Comparison of ENCODE assay signal across 8 cellular contexts in genomic region chr5:141635646-141636045, GRCh38. TPM values are rescaled to one million over a fixed set of nuclear protein-coding genes. Genes with fewer than 3 reads are reported as not detected.
DNase-seq lines count a peak whose midpoint lies in the region; ATAC-seq and TF ChIP-seq lines count a peak whose summit lies in the region.

No MANE protein-coding gene starts in this region.

- H3K4me1 Mint-ChIP-seq in CD4-positive, alpha-beta memory T cell, result peaks cover 29 to 51% (median 39%) of the 10 kb centered on the region in 4 donors
- peaks cover 20% of the 10 kb centered on the region for H3K4me1 Mint-ChIP-seq in osteocyte (ENCODE audit: unreplicated experiment)

- H3K9me2 ChIP-seq in OCI-LY7 (ENCODE audit: insufficient read depth, low read length), result no peaks in the 10 kb centered on the region

- ATAC-seq in GM21619 (IDR thresholded peaks at IDR 0.05; ENCODE audit: unreplicated experiment), result no peak
- no peak for ATAC-seq in HG03442 (IDR thresholded peaks at IDR 0.05; ENCODE audit: unreplicated experiment)

- no peak for DNase-seq in CD4-positive, alpha-beta memory T cell
- DNase-seq in OCI-LY7 (ENCODE audit: low spot score) (no peak), osteocyte (ENCODE audit: extremely low spot score, unreplicated experiment) (no peak), occipital lobe (lab: John Stamatoyannopoulos, UW) (no peak), ACHN (no peak)

- TF ChIP-seq CTCF in OCI-LY7 (conservative IDR thresholded peaks at IDR 0.05; ENCODE audit: low read length), result no peak
- no peak for TF ChIP-seq CTCF in osteocyte (IDR thresholded peaks at IDR 0.05)

- peaks cover 52% of the 10 kb centered on the region for H3K4me1 ChIP-seq in CD4-positive, alpha-beta memory T cell (ENCODE audit: insufficient read depth, low read length)
- H3K4me1 ChIP-seq in OCI-LY7 (ENCODE audit: insufficient read depth, low read length, poor library complexity, severe bottlenecking), result peaks cover 34% of the 10 kb centered on the region
- peaks cover 4% of the 10 kb centered on the region for H3K4me1 ChIP-seq in endocrine pancreas (ENCODE audit: control insufficient read depth, insufficient read depth, low read length)

- H3K79me2 ChIP-seq in OCI-LY7 (ENCODE audit: insufficient read depth, low read depth, low read length), result peaks cover 50% of the 10 kb centered on the region

- no peaks in the 10 kb centered on the region for H3K9me3 ChIP-seq in CD4-positive, alpha-beta memory T cell (ENCODE audit: control insufficient read depth in 1 of 2, low read length in 2 of 2)
- no peaks in the 10 kb centered on the region for H3K9me3 ChIP-seq in OCI-LY7 (ENCODE audit: low read length)
- H3K9me3 ChIP-seq in endocrine pancreas (ENCODE audit: control insufficient read depth, low read length), result no peaks in the 10 kb centered on the region

- POLR2A ChIA-PET in CD4-positive, alpha-beta memory T cell (lab: Charles Lee; ENCODE audit: partially characterized antibody), result interaction anchor here (0.7 to 6.2 kb wide), 13 partner anchors 10 to 325 kb away, joined by 3 to 159 read pairs (median 10); partner anchors contain the start of genes DIAPH1 and FCHSD1
- POLR2A ChIA-PET in OCI-LY7 (lab: Charles Lee), result interaction anchor here (0.6 to 8.6 kb wide), 10 partner anchors 8 to 281 kb away, joined by 3 to 101 read pairs (median 4); partner anchors contain the start of genes DIAPH1 and FCHSD1

- H3K27ac Mint-ChIP-seq in CD4-positive, alpha-beta memory T cell, result peak overlapping the region; percentile 7 to 96 (median 95)
- H3K27ac Mint-ChIP-seq in osteocyte (ENCODE audit: unreplicated experiment), result peak overlapping the region; percentile 70

- BruUV-seq in OCI-LY7 (replicated peaks; lab: Mats Ljungman, UMichigan), result no TSS peak

- peaks cover 5% of the 10 kb centered on the region for H4K20me1 ChIP-seq in OCI-LY7 (ENCODE audit: insufficient read depth, low read length)

- CTCF ChIA-PET in CD4-positive, alpha-beta memory T cell (lab: Charles Lee; ENCODE audit: partially characterized antibody), result interaction anchor here (1.1 to 28.3 kb wide), 8 partner anchors 14 to 214 kb away, joined by 3 to 712 read pairs (median 14); partner anchors contain the start of gene DIAPH1
- CTCF ChIA-PET in OCI-LY7 (lab: Charles Lee; ENCODE audit: unreplicated experiment), result interaction anchor here (2.5 kb wide), 1 partner anchor 42 kb away, joined by 7 read pairs; no protein-coding TSS in a partner anchor

- peak overlapping the region; percentile 87 for H3K27ac ChIP-seq in CD4-positive, alpha-beta memory T cell (ENCODE audit: low read depth, low read length)
- no peak overlapping the region for H3K27ac ChIP-seq in OCI-LY7 (ENCODE audit: low read depth, low read length, poor library complexity, severe bottlenecking)

- in situ Hi-C loops in ACHN (cut with HindIII; ENCODE audit: low pct_ligation_motif_present, low pct_unique_long_range_greater_than_20kb, low sequenced_read_pairs), result no loop called here

- H3K9ac ChIP-seq in endocrine pancreas (ENCODE audit: control insufficient read depth, insufficient read depth, low read length), result peak overlapping the region; percentile 63

- H3K36me3 ChIP-seq in CD4-positive, alpha-beta memory T cell (ENCODE audit: insufficient read depth, low read length), result peaks cover 3% of the 10 kb centered on the region
- H3K36me3 ChIP-seq in OCI-LY7 (ENCODE audit: insufficient read depth, low read length) (peaks cover 58% of the 10 kb centered on the region), endocrine pancreas (ENCODE audit: control insufficient read depth, insufficient read depth, low read length) (no peaks in the 10 kb centered on the region)

- H3K4me3 Mint-ChIP-seq in CD4-positive, alpha-beta memory T cell, result peak overlapping the region; percentile 88 to 96 (median 94)
- peak overlapping the region; percentile 85 for H3K4me3 Mint-ChIP-seq in osteocyte (ENCODE audit: unreplicated experiment)

- H3K27me3 Mint-ChIP-seq in CD4-positive, alpha-beta memory T cell, result no peaks in the 10 kb centered on the region
- H3K27me3 Mint-ChIP-seq in osteocyte (ENCODE audit: unreplicated experiment), result no peaks in the 10 kb centered on the region

- H2AFZ ChIP-seq in OCI-LY7 (ENCODE audit: low read length), result no peak overlapping the region

- H3K36me3 Mint-ChIP-seq in CD4-positive, alpha-beta memory T cell, result peaks cover 11 to 33% of the 10 kb centered on the region in 2 donors
- peaks cover 7% of the 10 kb centered on the region for H3K36me3 Mint-ChIP-seq in osteocyte (ENCODE audit: unreplicated experiment)

- peak overlapping the region; percentile 73 for H3K4me2 ChIP-seq in OCI-LY7 (ENCODE audit: low read length)

- no peaks in the 10 kb centered on the region for H3K9me3 Mint-ChIP-seq in CD4-positive, alpha-beta memory T cell
- no peaks in the 10 kb centered on the region for H3K9me3 Mint-ChIP-seq in osteocyte (ENCODE audit: unreplicated experiment)

- H3K4me3 ChIP-seq in CD4-positive, alpha-beta memory T cell (ENCODE audit: low read length in 2 of 2), result peak overlapping the region; percentile 86 to 98
- H3K4me3 ChIP-seq in OCI-LY7 (ENCODE audit: low read depth, low read length, poor library complexity, severe bottlenecking), result peak overlapping the region; percentile 98
- peak overlapping the region; percentile 32 for H3K4me3 ChIP-seq in endocrine pancreas (ENCODE audit: control insufficient read depth, insufficient read depth, low read length)

- no peaks in the 10 kb centered on the region for H3K27me3 ChIP-seq in CD4-positive, alpha-beta memory T cell (ENCODE audit: insufficient read depth, low read length)
- H3K27me3 ChIP-seq in endocrine pancreas (ENCODE audit: control insufficient read depth, insufficient read depth, low read length), result no peaks in the 10 kb centered on the region

- intact Hi-C loops in CD4-positive, alpha-beta memory T cell (cut with micrococcal nuclease), result loop anchor here (1.0 to 10.0 kb wide), 6 partner anchors 16 to 1071 kb away; partner anchors contain the start of genes APBB3, ARAP3, FCHSD1 and SLC35A4
- intact Hi-C loops in OCI-LY7 (cut with micrococcal nuclease; ENCODE audit: unreplicated experiment), result loop anchor here (1.0 to 5.0 kb wide), 2 partner anchors 16 to 108 kb away; no protein-coding TSS in a partner anchor

RNA-seq across cellular contexts. Expression of gene HDAC3, which starts 1.0 kb away (rescaled TPM):
- total RNA-seq in CD4-positive, alpha-beta memory T cell, result 10 to 100 TPM; 85.1 to 91.0 TPM
- polyA plus RNA-seq in CD4-positive, alpha-beta memory T cell, result 100 to 1,000 TPM in 1 of 2 donors, 10 to 100 TPM in 1; 92.8 to 137 TPM
- total RNA-seq in OCI-LY7 (2014; rRNA removed; shearing (Covaris generic)), result 78.8 and 85.4 TPM in 2 replicates
- 83.6 and 85.3 TPM in 2 replicates for total RNA-seq in OCI-LY7 (2022)
- total RNA-seq in osteocyte, result 62.1 and 67.9 TPM in 2 replicates
- total RNA-seq in occipital lobe, result 46.5 TPM

RNA-seq across cellular contexts. Expression of gene RELL2, which starts 1.2 kb away (rescaled TPM):
- 10 to 100 TPM; 20.4 to 21.3 TPM for total RNA-seq in CD4-positive, alpha-beta memory T cell
- polyA plus RNA-seq in CD4-positive, alpha-beta memory T cell, result 1 to 10 TPM; 3.0 to 5.4 TPM
- 28.0 and 29.8 TPM in 2 replicates for total RNA-seq in OCI-LY7 (2014; rRNA removed; shearing (Covaris generic))
- total RNA-seq in OCI-LY7 (2022), result 37.9 and 43.1 TPM in 2 replicates
- total RNA-seq in osteocyte, result 5.4 and 6.1 TPM in 2 replicates
- total RNA-seq in occipital lobe, result 8.4 TPM

RNA-seq across cellular contexts. Expression of gene FCHSD1, which starts 15.6 kb away (rescaled TPM):
- 100 to 1,000 TPM; 106 to 110 TPM for total RNA-seq in CD4-positive, alpha-beta memory T cell
- 1 to 10 TPM; 7.1 to 9.9 TPM for polyA plus RNA-seq in CD4-positive, alpha-beta memory T cell
- 31.9 and 49.0 TPM in 2 replicates for total RNA-seq in OCI-LY7 (2014; rRNA removed; shearing (Covaris generic))
- total RNA-seq in OCI-LY7 (2022) (55.3 and 60.8 TPM in 2 replicates), osteocyte (23.2 and 28.6 TPM in 2 replicates), occipital lobe (3.0 TPM)

RNA-seq across cellular contexts. Expression of gene DIAPH1, which starts 16.8 kb away (rescaled TPM):
- total RNA-seq in CD4-positive, alpha-beta memory T cell, result 100 to 1,000 TPM; 211 TPM
- 100 to 1,000 TPM in 1 of 2 donors, 10 to 100 TPM in 1; 81.5 to 145 TPM for polyA plus RNA-seq in CD4-positive, alpha-beta memory T cell
- total RNA-seq in OCI-LY7 (2014; rRNA removed; shearing (Covaris generic)), result 64.9 and 78.8 TPM in 2 replicates
- total RNA-seq in OCI-LY7 (2022) (143 and 174 TPM in 2 replicates), osteocyte (50.9 and 52.1 TPM in 2 replicates), occipital lobe (18.4 TPM)

RNA-seq across cellular contexts. Expression of gene ARAP3, which starts 46.4 kb away (rescaled TPM):
- 10 to 100 TPM; 14.7 to 16.4 TPM for total RNA-seq in CD4-positive, alpha-beta memory T cell
- under 1 TPM in 1 of 2 donors, not detected in 1; 0.73 TPM for polyA plus RNA-seq in CD4-positive, alpha-beta memory T cell
- total RNA-seq in OCI-LY7 (2014; rRNA removed; shearing (Covaris generic)), result not detected in 2 replicates
- total RNA-seq in OCI-LY7 (2022) (not detected in 2 replicates), osteocyte (1.3 and 2.0 TPM in 2 replicates), occipital lobe (3.3 TPM)

Comparison
In these comparisons a context has a peak if more than half of its experiments do, and no peak if none do; other contexts are left out.
1. H3K4me3 ChIP-seq: peak in every context shown above with its lines; median percentile 98 in OCI-LY7; 92 in CD4-positive, alpha-beta memory T cell; 32 in endocrine pancreas.